Comparison of ENCODE assay signal across 23 cellular contexts in genomic region chr6:41601248-41601549, GRCh38. TPM values are rescaled to one million over a fixed set of nuclear protein-coding genes. Genes with fewer than 3 reads are reported as not detected.
"Had no signal": no experiment of that assay in that cellular context is flagged by ENCODE, and none has a peak within 500 bp of the region (broad histone marks: within the 10 kb centered on the region; RNA-seq: fewer than 3 reads in every experiment).

No MANE protein-coding gene starts in this region.

- H3K36me3 Mint-ChIP-seq: activated naive CD4-positive, alpha-beta T cell treated with anti-CD3 and anti-CD28 coated beads, Interleukin-2, amount 50 U/mL, for 24 hours had no signal

- DNase-seq: activated CD4-positive, alpha-beta memory T cell treated with anti-CD3 and anti-CD28 coated beads, Interleukin-2, amount 10 ng/mL, durations not matched to agents 7 days and 5 days; activated CD4-positive, alpha-beta T cell treated with anti-CD3 and anti-CD28 coated beads for 36 hours; activated CD4-positive, alpha-beta T cell treated with anti-CD3 and anti-CD28 coated beads, Interleukin-2, amount 50 U/mL, for 1 hour; activated naive CD8-positive, alpha-beta T cell treated with anti-CD3 and anti-CD28 coated beads, Interleukin-2, amount 50 U/mL, for 24 hours; amniotic stem cell; MM.1S; NCI-H1105; NCI-H1436; NCI-H1694 treated with DMSO at 0.1 percent for 48 hours; NCI-H2029 treated with DMSO at 0.1 percent for 48 hours; NCI-H345; NCI-H510A; NK-92 treated with Interleukin-12 subunit alpha and Interleukin-12 subunit beta, amount 100 ng/mL, for 24 hours; T-cell had no signal

- H3K27ac ChIP-seq: KMS-11, SK-N-MC, VCaP had no signal

- H3K4me2 ChIP-seq: KMS-11 had no signal

- H3K27ac Mint-ChIP-seq: activated CD4-positive, alpha-beta memory T cell treated with anti-CD3 and anti-CD28 coated beads, Interleukin-2, amount 10 ng/mL, durations not matched to agents 7 days and 5 days; activated CD4-positive, alpha-beta T cell treated with anti-CD3 and anti-CD28 coated beads for 36 hours; activated naive CD4-positive, alpha-beta T cell treated with anti-CD3 and anti-CD28 coated beads, Interleukin-2, amount 50 U/mL, for 24 hours; activated naive CD8-positive, alpha-beta T cell treated with anti-CD3 and anti-CD28 coated beads, Interleukin-2, amount 50 U/mL, for 24 hours; IgD-negative memory B cell; T-cell had no signal

- H3K9me3 Mint-ChIP-seq: activated CD4-positive, alpha-beta memory T cell treated with anti-CD3 and anti-CD28 coated beads, Interleukin-2, amount 10 ng/mL, durations not matched to agents 7 days and 5 days; activated naive CD4-positive, alpha-beta T cell treated with anti-CD3 and anti-CD28 coated beads, Interleukin-2, amount 50 U/mL, for 24 hours; activated naive CD8-positive, alpha-beta T cell treated with anti-CD3 and anti-CD28 coated beads, Interleukin-2, amount 50 U/mL, for 24 hours; IgD-negative memory B cell; T-cell had no signal

- H3K27me3 Mint-ChIP-seq: activated CD4-positive, alpha-beta memory T cell treated with anti-CD3 and anti-CD28 coated beads, Interleukin-2, amount 10 ng/mL, durations not matched to agents 7 days and 5 days; activated CD4-positive, alpha-beta T cell treated with anti-CD3 and anti-CD28 coated beads for 36 hours; activated naive CD4-positive, alpha-beta T cell treated with anti-CD3 and anti-CD28 coated beads, Interleukin-2, amount 50 U/mL, for 24 hours had no signal

- ATAC-seq: activated CD4-positive, alpha-beta T cell treated with anti-CD3 and anti-CD28 coated beads for 36 hours; activated naive CD8-positive, alpha-beta T cell treated with anti-CD3 and anti-CD28 coated beads, Interleukin-2, amount 50 U/mL, for 24 hours; Right ventricle myocardium inferior; T-cell had no signal

- H3K4me3 ChIP-seq: SK-N-MC had no signal

- H3K4me3 Mint-ChIP-seq: activated CD4-positive, alpha-beta memory T cell treated with anti-CD3 and anti-CD28 coated beads, Interleukin-2, amount 10 ng/mL, durations not matched to agents 7 days and 5 days; activated CD4-positive, alpha-beta T cell treated with anti-CD3 and anti-CD28 coated beads for 36 hours; activated naive CD4-positive, alpha-beta T cell treated with anti-CD3 and anti-CD28 coated beads, Interleukin-2, amount 50 U/mL, for 24 hours; activated naive CD8-positive, alpha-beta T cell treated with anti-CD3 and anti-CD28 coated beads, Interleukin-2, amount 50 U/mL, for 24 hours; brain; IgD-negative memory B cell; T-cell had no signal

- H3K9ac ChIP-seq: KMS-11 had no signal

RNA-seq across cellular contexts. Expression of gene MDFI, which starts 37.1 kb away (rescaled TPM):
- total RNA-seq: activated CD4-positive, alpha-beta memory T cell treated with anti-CD3 and anti-CD28 coated beads, Interleukin-2, amount 10 ng/mL, durations not matched to agents 7 days and 5 days; activated CD4-positive, alpha-beta T cell treated with anti-CD3 and anti-CD28 coated beads for 36 hours; activated CD8-positive, alpha-beta memory T cell treated with anti-CD3 and anti-CD28 coated beads for 36 hours; T-cell; T-helper 2 cell treated with Interferon-gamma antibody and Interleukin-4, amounts not matched to agents 100 ng/mL and 5 ng/mL, for 36 hours had no signal
